In genomic region chr19:45691516-45692186, GRCh38 we compare ENCODE assay signal across 8 cellular contexts. TPM values are rescaled to one million over a fixed set of nuclear protein-coding genes. Genes with fewer than 3 reads are reported as not detected.
A peak's percentile ranks its signal among the peaks of the same experiment; 100 is the strongest.
DNase-seq lines count a peak whose midpoint lies in the region.

Gene SNRPD2, minus strand, starts transcription at chr19:45691953. Its CDS starts 65 bp downstream, at chr19:45691888.

- peaks cover 12% of the 10 kb centered on the region for H3K36me3 Mint-ChIP-seq in activated naive CD4-positive, alpha-beta T cell treated with anti-CD3 and anti-CD28 coated beads, Interleukin-2, amount 50 U/mL, for 24 hours

- H3K27ac Mint-ChIP-seq in activated naive CD4-positive, alpha-beta T cell treated with anti-CD3 and anti-CD28 coated beads, Interleukin-2, amount 50 U/mL, for 24 hours = peak within 1 kb of the TSS; percentile 99

- H3K27me3 ChIP-seq in HAP-1 (ENCODE audit: low read depth) = no peaks in the 10 kb centered on the region
- no peaks in the 10 kb centered on the region for H3K27me3 ChIP-seq in MG63
- H3K27me3 ChIP-seq in SJCRH30 = no peaks in the 10 kb centered on the region

- peak within 1 kb of the TSS; percentile 94 for H3K4me3 Mint-ChIP-seq in activated naive CD4-positive, alpha-beta T cell treated with anti-CD3 and anti-CD28 coated beads, Interleukin-2, amount 50 U/mL, for 24 hours

- H3K4me1 ChIP-seq in HAP-1 = peaks cover 4% of the 10 kb centered on the region
- H3K4me1 ChIP-seq in SJCRH30 = no peaks in the 10 kb centered on the region

- DNase-seq in GM03348 (ENCODE audit: low spot score) (peak; percentile 96), HAP-1 (ENCODE audit: low spot score in 2 of 2) (peak; percentile 89 to 96), MG63 (peak; percentile 95), SJCRH30 (peak; percentile 96 to 97), globus pallidus (ENCODE audit: low spot score) (peak; percentile 94), nucleus accumbens (lab: John Stamatoyannopoulos, UW) (peak; percentile 57 to 99 (median 95)), superior temporal gyrus (ENCODE audit: extremely low spot score) (peak; percentile 98)

- H3K36me3 ChIP-seq in HAP-1 (replicated peaks) (peaks cover 41% of the 10 kb centered on the region), MG63 (peaks cover 62% of the 10 kb centered on the region), SJCRH30 (peaks cover 11% of the 10 kb centered on the region; the same call in 1 of the 2 replicates)

- H3K27me3 Mint-ChIP-seq in activated naive CD4-positive, alpha-beta T cell treated with anti-CD3 and anti-CD28 coated beads, Interleukin-2, amount 50 U/mL, for 24 hours = no peaks in the 10 kb centered on the region

- peak within 1 kb of the TSS; percentile 93 for H3K4me3 ChIP-seq in HAP-1
- H3K4me3 ChIP-seq in MG63 = peak within 1 kb of the TSS; percentile 84
- H3K4me3 ChIP-seq in SJCRH30 = peak within 1 kb of the TSS; percentile 77

- H3K4me1 Mint-ChIP-seq in activated naive CD4-positive, alpha-beta T cell treated with anti-CD3 and anti-CD28 coated beads, Interleukin-2, amount 50 U/mL, for 24 hours = peaks cover 24% of the 10 kb centered on the region

- in situ Hi-C loops in HAP-1 (cut with MboI; ENCODE audit: low sequenced_read_pairs) = no loop called here

- peak within 1 kb of the TSS; percentile 67 for H3K27ac ChIP-seq in SJCRH30

- no peaks in the 10 kb centered on the region for H3K9me3 ChIP-seq in HAP-1
- H3K9me3 ChIP-seq in MG63 = no peaks in the 10 kb centered on the region
- H3K9me3 ChIP-seq in SJCRH30 (replicated peaks) = no peaks in the 10 kb centered on the region

- no peaks in the 10 kb centered on the region for H3K9me3 Mint-ChIP-seq in activated naive CD4-positive, alpha-beta T cell treated with anti-CD3 and anti-CD28 coated beads, Interleukin-2, amount 50 U/mL, for 24 hours

RNA-seq across cellular contexts. Expression of gene SNRPD2, which starts in this region (rescaled TPM):
- 488 and 700 TPM in 2 replicates for total RNA-seq in MG63 (2014; rRNA removed; shearing (Covaris generic); ENCODE audit: low replicate concordance)
- total RNA-seq in SJCRH30 (2014; rRNA removed; shearing (Covaris generic)) = 434 and 487 TPM in 2 replicates

Comparison
In these comparisons a context has a peak if more than half of its experiments do, and no peak if none do; other contexts are left out.
1. Peak in every context shown above with its lines: DNase-seq, H3K4me3 ChIP-seq and H3K27ac ChIP-seq.